ENCODE assay signal across 10 cellular contexts in genomic region chr5:132476853-132477729, GRCh38. TPM values are rescaled to one million over a fixed set of nuclear protein-coding genes. Genes with fewer than 3 reads are reported as not detected.
A peak's percentile ranks its signal among the peaks of the same experiment; 100 is the strongest.
DNase-seq lines count a peak whose midpoint lies in the region; ATAC-seq and TF ChIP-seq lines count a peak whose summit lies in the region.
"Had no signal": no experiment of that assay in that cellular context is flagged by ENCODE, and none has a peak within 500 bp of the region (broad histone marks: within the 10 kb centered on the region; RNA-seq: fewer than 3 reads in every experiment).

No MANE protein-coding gene starts in this region.

- peak overlapping the region; percentile 52 for H3K27ac Mint-ChIP-seq in activated CD4-positive, alpha-beta T cell treated with anti-CD3 and anti-CD28 coated beads for 36 hours
- no peak overlapping the region for H3K27ac Mint-ChIP-seq in endodermal cell
- H3K27ac Mint-ChIP-seq in stimulated activated naive B cell treated with anti-CD40 and anti-IgM and Interleukin-4, amounts not matched to agents 10 μg/mL and 1 μg/mL and 100 μg/mL, for 72 hours = peak overlapping the region; percentile 77

- H3K9me3 ChIP-seq in endodermal cell (ENCODE audit: control insufficient read depth, low read length) = no peaks in the 10 kb centered on the region

- no peaks in the 10 kb centered on the region for H3K4me1 ChIP-seq in endodermal cell (ENCODE audit: control insufficient read depth, insufficient read depth, low read length)

- TF ChIP-seq CTCF in endodermal cell (conservative IDR thresholded peaks at IDR 0.05) = peak; percentile 55

- peaks cover 8% of the 10 kb centered on the region for H3K36me3 Mint-ChIP-seq in activated CD4-positive, alpha-beta T cell treated with anti-CD3 and anti-CD28 coated beads for 36 hours (ENCODE audit: low read depth)
- no peaks in the 10 kb centered on the region for H3K36me3 Mint-ChIP-seq in endodermal cell (ENCODE audit: low read depth)
- H3K36me3 Mint-ChIP-seq in stimulated activated naive B cell treated with anti-CD40 and anti-IgM and Interleukin-4, amounts not matched to agents 10 μg/mL and 1 μg/mL and 100 μg/mL, for 72 hours = peaks cover 9 to 10% of the 10 kb centered on the region in 2 donors

- DNase-seq in activated CD4-positive, alpha-beta T cell treated with anti-CD3 and anti-CD28 coated beads for 36 hours = peak; percentile 12
- no peak for DNase-seq in activated CD4-positive, alpha-beta T cell treated with anti-CD3 and anti-CD28 coated beads for 4 hours
- DNase-seq in SK-MEL-5 (ENCODE audit: low read depth, low spot score) = peak; percentile 44
- DNase-seq in endodermal cell = peak; percentile 60
- DNase-seq in stimulated activated naive B cell treated with anti-CD40 and anti-IgM and Interleukin-4, amounts not matched to agents 10 μg/mL and 1 μg/mL and 100 μg/mL, for 72 hours = no peak
- DNase-seq in stimulated activated CD4-positive, alpha-beta T cell treated with anti-CD3 and anti-CD28 coated beads, Interleukin-4, amount 100 ng/mL, for 24 hours = no peak
- DNase-seq in 8988T = no peak
- DNase-seq: NCI-H2107, nucleus accumbens had no signal

- POLR2A ChIA-PET in activated CD4-positive, alpha-beta T cell treated with anti-CD3 and anti-CD28 coated beads for 36 hours (lab: Charles Lee) = interaction anchor here (0.5 to 10.0 kb wide), 12 partner anchors 12 to 144 kb away, joined by 3 to 116 read pairs (median 26); partner anchors contain the start of gene IRF1

- no peak overlapping the region for H3K9ac ChIP-seq in endodermal cell (ENCODE audit: extremely low read depth, low read length, poor library complexity, severe bottlenecking)

- in situ Hi-C loops in SK-MEL-5 (cut with HindIII; ENCODE audit: low pct_unique_long_range_greater_than_20kb, low sequenced_read_pairs) = no loop called here

- ATAC-seq in activated CD4-positive, alpha-beta T cell treated with anti-CD3 and anti-CD28 coated beads for 36 hours = no peak
- ATAC-seq in stimulated activated naive B cell treated with anti-CD40 and anti-IgM and Interleukin-4, amounts not matched to agents 10 μg/mL and 1 μg/mL and 100 μg/mL, for 72 hours (replicated peaks) = no peak
- no peak for ATAC-seq in HG02884 (IDR thresholded peaks at IDR 0.05; ENCODE audit: unreplicated experiment)

- no peaks in the 10 kb centered on the region for H3K9me3 Mint-ChIP-seq in activated CD4-positive, alpha-beta T cell treated with anti-CD3 and anti-CD28 coated beads for 36 hours (ENCODE audit: low read depth)
- no peaks in the 10 kb centered on the region for H3K9me3 Mint-ChIP-seq in endodermal cell
- H3K9me3 Mint-ChIP-seq in stimulated activated naive B cell treated with anti-CD40 and anti-IgM and Interleukin-4, amounts not matched to agents 10 μg/mL and 1 μg/mL and 100 μg/mL, for 72 hours = no peaks in the 10 kb centered on the region

- H3K27me3 Mint-ChIP-seq in activated CD4-positive, alpha-beta T cell treated with anti-CD3 and anti-CD28 coated beads for 36 hours = no peaks in the 10 kb centered on the region
- no peaks in the 10 kb centered on the region for H3K27me3 Mint-ChIP-seq in endodermal cell (ENCODE audit: insufficient read depth)
- no peaks in the 10 kb centered on the region for H3K27me3 Mint-ChIP-seq in stimulated activated naive B cell treated with anti-CD40 and anti-IgM and Interleukin-4, amounts not matched to agents 10 μg/mL and 1 μg/mL and 100 μg/mL, for 72 hours

- no peak overlapping the region for H3K4me3 Mint-ChIP-seq in activated CD4-positive, alpha-beta T cell treated with anti-CD3 and anti-CD28 coated beads for 36 hours
- no peak overlapping the region for H3K4me3 Mint-ChIP-seq in endodermal cell
- no peak overlapping the region for H3K4me3 Mint-ChIP-seq in stimulated activated naive B cell treated with anti-CD40 and anti-IgM and Interleukin-4, amounts not matched to agents 10 μg/mL and 1 μg/mL and 100 μg/mL, for 72 hours

- no peaks in the 10 kb centered on the region for H3K27me3 ChIP-seq in endodermal cell (ENCODE audit: control insufficient read depth, insufficient read depth, low read length, poor library complexity, severe bottlenecking)

- intact Hi-C loops in activated CD4-positive, alpha-beta T cell treated with anti-CD3 and anti-CD28 coated beads for 36 hours (cut with DNase I, micrococcal nuclease) = no loop called here

- peaks cover 58% of the 10 kb centered on the region for H3K4me1 Mint-ChIP-seq in activated CD4-positive, alpha-beta T cell treated with anti-CD3 and anti-CD28 coated beads for 36 hours
- H3K4me1 Mint-ChIP-seq in endodermal cell = peaks cover 4% of the 10 kb centered on the region
- H3K4me1 Mint-ChIP-seq in stimulated activated naive B cell treated with anti-CD40 and anti-IgM and Interleukin-4, amounts not matched to agents 10 μg/mL and 1 μg/mL and 100 μg/mL, for 72 hours = peaks cover 49 to 70% of the 10 kb centered on the region in 2 donors

- H3K36me3 ChIP-seq in endodermal cell (ENCODE audit: control insufficient read depth, insufficient read depth, low read length) = no peaks in the 10 kb centered on the region

- H3K4me3 ChIP-seq in endodermal cell (ENCODE audit: low read length) = no peak overlapping the region

- no peak overlapping the region for H3K27ac ChIP-seq in endodermal cell (ENCODE audit: low read depth, low read length)

- CTCF ChIA-PET in activated CD4-positive, alpha-beta T cell treated with anti-CD3 and anti-CD28 coated beads for 36 hours (lab: Charles Lee) = interaction anchor here (1.0 to 3.8 kb wide), 4 partner anchors 10 to 60 kb away, joined by 3 to 15 read pairs (median 6); no protein-coding TSS in a partner anchor

- WGBS in endodermal cell (ENCODE audit: insufficient coverage in 1 of 2, insufficient read length in 1 of 2), 2 experiments = 94 to 95% methylated on average over 5 to 7 of the region's 7 CpGs

RNA-seq across cellular contexts. Expression of gene IRF1, which starts 13.5 kb away (rescaled TPM):
- 100 to 1,000 TPM; 121 to 130 TPM for total RNA-seq in activated CD4-positive, alpha-beta T cell treated with anti-CD3 and anti-CD28 coated beads for 36 hours
- 1.2 and 1.8 TPM in 2 replicates for total RNA-seq in SK-MEL-5 (2014; rRNA removed; shearing (Covaris generic))
- 6.4 and 6.7 TPM in 2 replicates for polyA plus RNA-seq in SK-MEL-5 (2015; cell fraction: cytosol; rRNA removed)
- 4.9 and 5.3 TPM in 2 replicates for polyA plus RNA-seq in SK-MEL-5 (2015; cell fraction: nucleus; rRNA removed)
- 1 to 10 TPM; 5.6 to 7.3 TPM for total RNA-seq in endodermal cell
- polyA plus RNA-seq in endodermal cell (2013, experiment 1 of 2) = 2.2 TPM
- 4.5 TPM for polyA plus RNA-seq in endodermal cell (2013, experiment 2 of 2)

Comparison
In these comparisons a context has a peak if more than half of its experiments do, and no peak if none do; other contexts are left out.
1. DNase-seq: peak in activated CD4-positive, alpha-beta T cell treated with anti-CD3 and anti-CD28 coated beads for 36 hours (single experiment), SK-MEL-5 (single experiment) and endodermal cell (single experiment); none in activated CD4-positive, alpha-beta T cell treated with anti-CD3 and anti-CD28 coated beads for 4 hours (0 of 2), stimulated activated naive B cell treated with anti-CD40 and anti-IgM and Interleukin-4, amounts not matched to agents 10 μg/mL and 1 μg/mL and 100 μg/mL, for 72 hours (single experiment), stimulated activated CD4-positive, alpha-beta T cell treated with anti-CD3 and anti-CD28 coated beads, Interleukin-4, amount 100 ng/mL, for 24 hours (single experiment) and 8988T (single experiment).
2. RNA of gene IRF1, which starts 13.5 kb away (total RNA-seq): 121 to 130 TPM in activated CD4-positive, alpha-beta T cell treated with anti-CD3 and anti-CD28 coated beads for 36 hours; 5.6 to 7.3 TPM in endodermal cell and 1.2 to 1.8 TPM in SK-MEL-5; every median in the first group is over 10 times any median in the second.